ENCODE assay signal across 8 cellular contexts in genomic region chr7:128453836-128454804, GRCh38. TPM values are rescaled to one million over a fixed set of nuclear protein-coding genes. Genes with fewer than 3 reads are reported as not detected.
A peak's percentile ranks its signal among the peaks of the same experiment; 100 is the strongest.
DNase-seq lines count a peak whose midpoint lies in the region; ATAC-seq lines count a peak whose summit lies in the region.

No MANE protein-coding gene starts in this region.

- peak overlapping the region; percentile 33 for H3K27ac Mint-ChIP-seq in activated T-cell treated with anti-CD3 and anti-CD28 coated beads, Interleukin-2, amount 50 U/mL, for 24 hours

- peaks cover 13% of the 10 kb centered on the region for H3K27me3 Mint-ChIP-seq in activated T-cell treated with anti-CD3 and anti-CD28 coated beads, Interleukin-2, amount 50 U/mL, for 24 hours

- H3K4me1 ChIP-seq in ectodermal cell (ENCODE audit: control insufficient read depth, insufficient read depth, low read length) (peaks cover 22% of the 10 kb centered on the region), thymus (ENCODE audit: control insufficient read depth, insufficient read depth, low read length) (peaks cover 13% of the 10 kb centered on the region)

- WGBS in ectodermal cell, 2 experiments, result 22 to 24% methylated on average over 23 of the region's 23 CpGs
- WGBS in thymus, result 86% methylated on average over 23 of the region's 23 CpGs

- no peaks in the 10 kb centered on the region for H3K9me3 Mint-ChIP-seq in activated T-cell treated with anti-CD3 and anti-CD28 coated beads, Interleukin-2, amount 50 U/mL, for 24 hours

- H3K27me3 ChIP-seq in ectodermal cell (ENCODE audit: control insufficient read depth, insufficient read depth, low read length, poor library complexity, severe bottlenecking) (no peaks in the 10 kb centered on the region), thymus (ENCODE audit: control insufficient read depth, insufficient read depth) (peaks cover 2% of the 10 kb centered on the region)

- H3K9me3 ChIP-seq in ectodermal cell (ENCODE audit: control insufficient read depth, low read length) (no peaks in the 10 kb centered on the region), thymus (ENCODE audit: control insufficient read depth) (no peaks in the 10 kb centered on the region)

- H3K4me3 ChIP-seq in ectodermal cell (ENCODE audit: insufficient read depth, low read depth, low read length), result no peak overlapping the region
- no peak overlapping the region for H3K4me3 ChIP-seq in thymus (ENCODE audit: low read length)

- H3K36me3 ChIP-seq in ectodermal cell (ENCODE audit: control insufficient read depth, insufficient read depth, low read length), result peaks cover 6% of the 10 kb centered on the region
- H3K36me3 ChIP-seq in thymus (ENCODE audit: control insufficient read depth, insufficient read depth), result peaks cover 3% of the 10 kb centered on the region

- ATAC-seq in GM18861 (IDR thresholded peaks at IDR 0.05; ENCODE audit: unreplicated experiment) (no peak), HG02870 (IDR thresholded peaks at IDR 0.05; ENCODE audit: unreplicated experiment) (no peak)

- H3K36me3 Mint-ChIP-seq in activated T-cell treated with anti-CD3 and anti-CD28 coated beads, Interleukin-2, amount 50 U/mL, for 24 hours (ENCODE audit: low read depth), result peaks cover 31% of the 10 kb centered on the region

- peak overlapping the region; percentile 85 for H3K27ac ChIP-seq in ectodermal cell (ENCODE audit: insufficient read depth, low read depth, low read length, poor library complexity, severe bottlenecking)
- peak overlapping the region; percentile 67 for H3K27ac ChIP-seq in thymus (ENCODE audit: low read depth)

- peak overlapping the region; percentile 41 for H3K4me3 Mint-ChIP-seq in activated T-cell treated with anti-CD3 and anti-CD28 coated beads, Interleukin-2, amount 50 U/mL, for 24 hours

- DNase-seq in activated T-cell treated with anti-CD3 and anti-CD28 coated beads, Interleukin-2, amount 50 U/mL, for 24 hours, result no peak
- no peak for DNase-seq in activated T-cell treated with anti-CD3 and anti-CD28 coated beads, Interleukin-2, amount 50 U/mL, for 1 hour
- DNase-seq in medulla oblongata (ENCODE audit: extremely low spot score) (peak; percentile 74), DMS79 (lab: John Stamatoyannopoulos, UW) (no peak)

- H3K4me1 Mint-ChIP-seq in activated T-cell treated with anti-CD3 and anti-CD28 coated beads, Interleukin-2, amount 50 U/mL, for 24 hours (ENCODE audit: low read depth), result peaks cover 76% of the 10 kb centered on the region

RNA-seq across cellular contexts. Expression of gene HILPDA, which starts 1.6 kb away (rescaled TPM):
- polyA plus RNA-seq in ectodermal cell (2013, experiment 1 of 4), result 51.5 TPM
- 53.1 TPM for polyA plus RNA-seq in ectodermal cell (2013, experiment 2 of 4)
- polyA plus RNA-seq in ectodermal cell (2013, experiment 3 of 4), result 50.6 TPM
- polyA plus RNA-seq in ectodermal cell (2013, experiment 4 of 4), result 51.4 TPM
- 8.6 TPM for polyA plus RNA-seq in thymus

RNA-seq across cellular contexts. Expression of gene METTL2B, which starts 22.4 kb away (rescaled TPM):
- polyA plus RNA-seq in ectodermal cell (2013, experiment 1 of 4), result 36.6 TPM
- 44.4 TPM for polyA plus RNA-seq in ectodermal cell (2013, experiment 2 of 4)
- polyA plus RNA-seq in ectodermal cell (2013, experiment 3 of 4), result 31.9 TPM
- polyA plus RNA-seq in ectodermal cell (2013, experiment 4 of 4), result 32.1 TPM
- 11.6 TPM for polyA plus RNA-seq in thymus

RNA-seq across cellular contexts. Expression of gene IMPDH1, which starts 44.3 kb away (rescaled TPM):
- 42.9 TPM for polyA plus RNA-seq in ectodermal cell (2013, experiment 1 of 4)
- polyA plus RNA-seq in ectodermal cell (2013, experiment 2 of 4), result 35.1 TPM
- polyA plus RNA-seq in ectodermal cell (2013, experiment 3 of 4), result 34.7 TPM
- polyA plus RNA-seq in ectodermal cell (2013, experiment 4 of 4), result 33.2 TPM
- polyA plus RNA-seq in thymus, result 27.2 TPM
